1 cellular context compared by ENCODE assay signal in the genomic region with DNA sequence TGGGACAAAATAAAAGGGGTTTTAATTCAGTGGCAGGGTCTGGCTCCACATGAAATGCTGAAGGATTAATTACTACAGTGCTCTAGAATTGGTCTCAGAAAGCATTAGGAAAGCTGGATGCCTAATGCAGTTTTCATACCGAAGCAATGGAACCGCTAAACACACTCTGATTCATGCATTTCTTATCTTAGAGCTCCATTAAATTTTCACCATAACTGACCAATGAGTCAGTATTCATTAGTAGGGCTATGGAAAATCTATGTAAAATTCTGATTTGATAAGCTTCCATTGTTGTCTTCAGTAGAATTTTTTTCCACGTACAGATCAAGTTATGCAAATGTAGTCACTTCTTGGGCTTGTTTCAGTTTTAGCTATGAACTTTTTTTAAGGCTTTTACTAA.
TF ChIP-seq lines count a peak whose summit lies in the region.

No MANE protein-coding gene starts in this region.

TF ChIP-seq in HepG2, 621 proteins besides CTCF, POLR2A, EP300 and RAD21 (continued from another document):
- TF ChIP-seq, protein P1, sequence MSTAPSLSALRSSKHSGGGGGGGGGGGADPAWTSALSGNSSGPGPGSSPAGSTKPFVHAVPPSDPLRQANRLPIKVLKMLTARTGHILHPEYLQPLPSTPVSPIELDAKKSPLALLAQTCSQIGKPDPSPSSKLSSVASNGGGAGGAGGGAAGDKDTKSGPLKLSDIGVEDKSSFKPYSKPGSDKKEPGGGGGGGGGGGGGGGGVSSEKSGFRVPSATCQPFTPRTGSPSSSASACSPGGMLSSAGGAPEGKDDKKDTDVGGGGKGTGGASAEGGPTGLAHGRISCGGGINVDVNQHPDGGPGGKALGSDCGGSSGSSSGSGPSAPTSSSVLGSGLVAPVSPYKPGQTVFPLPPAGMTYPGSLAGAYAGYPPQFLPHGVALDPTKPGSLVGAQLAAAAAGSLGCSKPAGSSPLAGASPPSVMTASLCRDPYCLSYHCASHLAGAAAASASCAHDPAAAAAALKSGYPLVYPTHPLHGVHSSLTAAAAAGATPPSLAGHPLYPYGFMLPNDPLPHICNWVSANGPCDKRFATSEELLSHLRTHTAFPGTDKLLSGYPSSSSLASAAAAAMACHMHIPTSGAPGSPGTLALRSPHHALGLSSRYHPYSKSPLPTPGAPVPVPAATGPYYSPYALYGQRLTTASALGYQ (CRISPR knock-in tag; IDR thresholded peaks at IDR 0.05) = no peak
- no peak for TF ChIP-seq TMF1 (CRISPR knock-in tag; IDR thresholded peaks at IDR 0.05; ENCODE audit: low read depth)
- no peak for TF ChIP-seq KLF11 (CRISPR knock-in tag; IDR thresholded peaks at IDR 0.05)
- TF ChIP-seq ZNF264 (CRISPR knock-in tag; IDR thresholded peaks at IDR 0.05) = no peak
- TF ChIP-seq, protein P2, sequence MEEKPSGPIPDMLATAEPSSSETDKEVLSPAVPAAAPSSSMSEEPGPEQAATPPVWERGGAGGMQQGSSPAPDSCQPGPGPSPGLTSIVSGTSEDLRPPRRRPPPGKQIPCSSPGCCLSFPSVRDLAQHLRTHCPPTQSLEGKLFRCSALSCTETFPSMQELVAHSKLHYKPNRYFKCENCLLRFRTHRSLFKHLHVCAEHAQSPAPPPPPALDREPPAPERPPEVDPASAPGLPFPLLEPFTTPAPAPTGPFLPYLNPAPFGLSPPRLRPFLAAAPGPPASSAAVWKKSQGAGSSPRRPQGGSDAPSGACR (CRISPR knock-in tag; IDR thresholded peaks at IDR 0.05) = no peak
- TF ChIP-seq CAMTA2 (CRISPR knock-in tag; IDR thresholded peaks at IDR 0.05; ENCODE audit: borderline replicate concordance) = no peak
- no peak for TF ChIP-seq TBP (CRISPR knock-in tag; IDR thresholded peaks at IDR 0.05)
- no peak for TF ChIP-seq RBAK (CRISPR knock-in tag; IDR thresholded peaks at IDR 0.05)
- TF ChIP-seq HNRNPL (IDR thresholded peaks at IDR 0.05; ENCODE audit: low read depth, low read length) = no peak
- TF ChIP-seq SP4 (CRISPR knock-in tag; IDR thresholded peaks at IDR 0.05) = no peak
- TF ChIP-seq MLLT10 (CRISPR knock-in tag; IDR thresholded peaks at IDR 0.05) = no peak
